In genomic region chr1:70667771-70668170, GRCh38 we compare ENCODE assay signal across 2 cellular contexts.
TF ChIP-seq lines count a peak whose summit lies in the region.

No MANE protein-coding gene starts in this region.

TF ChIP-seq in HEK293, 187 proteins besides CTCF, POLR2A, EP300 and RAD21 (continued from another document):
- TF ChIP-seq ZBTB44 (tag by site-specific recombination; IDR thresholded peaks at IDR 0.05), result no peak
- no peak for TF ChIP-seq ZNF366 (tag by site-specific recombination; conservative IDR thresholded peaks at IDR 0.05)
- TF ChIP-seq ZNF184 (tag by site-specific recombination; IDR thresholded peaks at IDR 0.05), result no peak
- TF ChIP-seq HOXD13 (CRISPR knock-in tag; IDR thresholded peaks at IDR 0.05; ENCODE audit: borderline replicate concordance), result peak; percentile 37; the same call in 1 of the 2 replicates
- TF ChIP-seq MEIS1 (CRISPR knock-in tag; IDR thresholded peaks at IDR 0.05; ENCODE audit: borderline replicate concordance), result peak; percentile 82
TF ChIP-seq in HEK293: peak in this region for 3.

TF ChIP-seq in SK-N-SH treated with all-trans-retinoic acid at 6 μM for 48 hours, 23 proteins besides CTCF, POLR2A, EP300 and RAD21 (continued from another document):
- TF ChIP-seq CREB5 (CRISPR knock-in tag; IDR thresholded peaks at IDR 0.05; ENCODE audit: low read depth), result peak; percentile 90
- no peak for TF ChIP-seq PATZ1 (CRISPR knock-in tag; IDR thresholded peaks at IDR 0.05; ENCODE audit: borderline replicate concordance)
- TF ChIP-seq SNAI2 (CRISPR knock-in tag; IDR thresholded peaks at IDR 0.05), result no peak
- no peak for TF ChIP-seq GLIS3 (CRISPR knock-in tag; IDR thresholded peaks at IDR 0.05)
- no peak for TF ChIP-seq ZNF8 (CRISPR knock-in tag; IDR thresholded peaks at IDR 0.05)
- no peak for TF ChIP-seq RARB (CRISPR knock-in tag; IDR thresholded peaks at IDR 0.05)
- TF ChIP-seq ESRRG (CRISPR knock-in tag; IDR thresholded peaks at IDR 0.05), result no peak
- TF ChIP-seq ZFP3 (CRISPR knock-in tag; IDR thresholded peaks at IDR 0.05), result no peak
- no peak for TF ChIP-seq CSRNP3 (CRISPR knock-in tag; IDR thresholded peaks at IDR 0.05)
